31 cellular contexts compared by ENCODE assay signal in genomic region chr22:32990187-32990586, GRCh38.
"Had no signal": no experiment of that assay in that cellular context is flagged by ENCODE, and none has a peak within 500 bp of the region (broad histone marks: within the 10 kb centered on the region; RNA-seq: fewer than 3 reads in every experiment).

No MANE protein-coding gene starts in this region.

- H3K9me3 Mint-ChIP-seq: activated B cell treated with CpG ODN at 0.5 μM for 24 hours; activated CD8-positive, alpha-beta T cell treated with anti-CD3 and anti-CD28 coated beads for 36 hours; activated T-cell treated with anti-CD3 and anti-CD28 coated beads, Interleukin-2, amount 50 U/mL, for 4 hours; activated T-helper 17 cell treated with anti-CD3 and anti-CD28 coated beads, Interleukin-2, amount 50 U/mL, for 72 hours; central memory CD8-positive, alpha-beta T cell; dendritic cell treated with granulocyte-macrophage colony-stimulating factor and Interleukin-4, amounts not matched to agents 40 ng/mL and 50 ng/mL, for 4 days; endodermal cell; T-helper 2 cell treated with Interferon-gamma antibody and Interleukin-4, amounts not matched to agents 5 μg/mL and 100 μg/mL, for 36 hours had no signal

- H3K4me3 ChIP-seq: cardiac muscle cell, coronary artery, dorsolateral prefrontal cortex, heart left ventricle had no signal

- H3K27me3 ChIP-seq: cardiac muscle cell, dorsolateral prefrontal cortex, heart left ventricle had no signal

- H3K4me3 Mint-ChIP-seq: activated B cell treated with CpG ODN at 0.5 μM for 24 hours; activated CD8-positive, alpha-beta T cell treated with anti-CD3 and anti-CD28 coated beads for 36 hours; activated naive CD8-positive, alpha-beta T cell; activated T-cell treated with anti-CD3 and anti-CD28 coated beads, Interleukin-2, amount 50 U/mL, for 4 hours; activated T-helper 17 cell treated with anti-CD3 and anti-CD28 coated beads, Interleukin-2, amount 50 U/mL, for 72 hours; central memory CD8-positive, alpha-beta T cell; dendritic cell treated with granulocyte-macrophage colony-stimulating factor and Interleukin-4, amounts not matched to agents 40 ng/mL and 50 ng/mL, for 4 days; endodermal cell; T-helper 17 cell; T-helper 2 cell treated with Interferon-gamma antibody and Interleukin-4, amounts not matched to agents 5 μg/mL and 100 μg/mL, for 36 hours had no signal

- H3K36me3 ChIP-seq: cardiac muscle cell, heart left ventricle, WERI-Rb-1 had no signal

- H3K27ac Mint-ChIP-seq: activated B cell treated with CpG ODN at 0.5 μM for 24 hours; activated CD8-positive, alpha-beta T cell treated with anti-CD3 and anti-CD28 coated beads for 36 hours; activated naive CD8-positive, alpha-beta T cell; activated T-helper 17 cell treated with anti-CD3 and anti-CD28 coated beads, Interleukin-2, amount 50 U/mL, for 72 hours; dendritic cell treated with granulocyte-macrophage colony-stimulating factor and Interleukin-4, amounts not matched to agents 40 ng/mL and 50 ng/mL, for 4 days; endodermal cell; T-helper 17 cell; T-helper 2 cell treated with Interferon-gamma antibody and Interleukin-4, amounts not matched to agents 5 μg/mL and 100 μg/mL, for 36 hours had no signal

- DNase-seq: activated B cell treated with CpG ODN at 0.5 μM for 24 hours; activated CD4-positive, alpha-beta T cell treated with anti-CD3 and anti-CD28 coated beads for 48 hours; activated CD4-positive, alpha-beta T cell treated with anti-CD3 and anti-CD28 coated beads, Interleukin-2, amount 50 U/mL, for 1 hour; activated CD4-positive, alpha-beta T cell treated with anti-CD3 and anti-CD28 coated beads, Interleukin-2, amount 50 U/mL, for 48 hours; activated CD8-positive, alpha-beta memory T cell treated with anti-CD3 and anti-CD28 coated beads for 24 hours; activated CD8-positive, alpha-beta T cell treated with anti-CD3 and anti-CD28 coated beads for 36 hours; activated effector memory CD4-positive, alpha-beta T cell treated with Interleukin-2 at 50 U/mL for 16 hours; activated gamma-delta T cell treated with Interleukin-2 at 50 U/mL for 16 hours; activated naive CD4-positive, alpha-beta T cell treated with anti-CD3 and anti-CD28 coated beads, Interleukin-2, amount 50 U/mL, for 16 hours; activated naive CD4-positive, alpha-beta T cell treated with Interleukin-2 at 50 U/mL for 16 hours; activated T-cell treated with anti-CD3 and anti-CD28 coated beads, Interleukin-2, amount 50 U/mL, for 4 hours; amniotic stem cell; anterior cingulate cortex; dorsolateral prefrontal cortex; effector memory CD4-positive, alpha-beta T cell; endodermal cell; foreskin fibroblast; heart left ventricle; T-helper 1 cell; T-helper 17 cell; T1000; WERI-Rb-1 had no signal

- H3K27me3 Mint-ChIP-seq: activated B cell treated with CpG ODN at 0.5 μM for 24 hours; activated CD8-positive, alpha-beta T cell treated with anti-CD3 and anti-CD28 coated beads for 36 hours; dendritic cell treated with granulocyte-macrophage colony-stimulating factor and Interleukin-4, amounts not matched to agents 40 ng/mL and 50 ng/mL, for 4 days had no signal

- H3K9me3 ChIP-seq: heart left ventricle had no signal

- ATAC-seq: activated CD4-positive, CD25-positive, alpha-beta regulatory T cell treated with anti-CD3 and anti-CD28 coated beads, Interleukin-2, amount 50 U/mL, for 24 hours; activated CD8-positive, alpha-beta T cell treated with anti-CD3 and anti-CD28 coated beads for 36 hours; activated T-cell treated with anti-CD3 and anti-CD28 coated beads, Interleukin-2, amount 50 U/mL, for 4 hours; activated T-helper 17 cell treated with anti-CD3 and anti-CD28 coated beads, Interleukin-2, amount 50 U/mL, for 72 hours; esophagus mucosa; heart left ventricle; T-helper 17 cell had no signal

- H3K27ac ChIP-seq: cardiac muscle cell, coronary artery, dorsolateral prefrontal cortex, heart left ventricle, WERI-Rb-1 had no signal

- H3K4me1 Mint-ChIP-seq: activated B cell treated with CpG ODN at 0.5 μM for 24 hours; activated T-helper 17 cell treated with anti-CD3 and anti-CD28 coated beads, Interleukin-2, amount 50 U/mL, for 72 hours; central memory CD8-positive, alpha-beta T cell had no signal

- H3K36me3 Mint-ChIP-seq: activated naive CD8-positive, alpha-beta T cell had no signal
